In genomic region chr15:34809186-34809585, GRCh38 we compare ENCODE assay signal across 28 cellular contexts. TPM values are rescaled to one million over a fixed set of nuclear protein-coding genes. Genes with fewer than 3 reads are reported as not detected.
"Had no signal": no experiment of that assay in that cellular context is flagged by ENCODE, and none has a peak within 500 bp of the region (broad histone marks: within the 10 kb centered on the region; RNA-seq: fewer than 3 reads in every experiment).

No MANE protein-coding gene starts in this region.

- H3K4me3 Mint-ChIP-seq: activated CD8-positive, alpha-beta T cell treated with anti-CD3 and anti-CD28 coated beads, Interleukin-2, amount 10 ng/mL, durations not matched to agents 7 days and 5 days; activated naive CD8-positive, alpha-beta T cell treated with anti-CD3 and anti-CD28 coated beads, Interleukin-2, amount 10 ng/mL, durations not matched to agents 7 days and 5 days; T-helper 1 cell treated with Interleukin-12 subunit alpha and Interleukin-12 subunit beta and Interleukin-4 antibody, amounts not matched to agents 30 μg/mL and 1 μg/mL, for 36 hours; WTC11 had no signal

- H3K9me3 Mint-ChIP-seq: activated naive CD8-positive, alpha-beta T cell treated with anti-CD3 and anti-CD28 coated beads, Interleukin-2, amount 10 ng/mL, durations not matched to agents 7 days and 5 days; T-helper 1 cell treated with Interleukin-12 subunit alpha and Interleukin-12 subunit beta and Interleukin-4 antibody, amounts not matched to agents 30 μg/mL and 1 μg/mL, for 36 hours had no signal

- H3K36me3 Mint-ChIP-seq: activated naive CD8-positive, alpha-beta T cell treated with anti-CD3 and anti-CD28 coated beads, Interleukin-2, amount 10 ng/mL, durations not matched to agents 7 days and 5 days had no signal

- H3K27ac Mint-ChIP-seq: activated CD8-positive, alpha-beta T cell treated with anti-CD3 and anti-CD28 coated beads, Interleukin-2, amount 10 ng/mL, durations not matched to agents 7 days and 5 days; activated naive CD8-positive, alpha-beta T cell treated with anti-CD3 and anti-CD28 coated beads, Interleukin-2, amount 10 ng/mL, durations not matched to agents 7 days and 5 days; T-helper 1 cell treated with Interleukin-12 subunit alpha and Interleukin-12 subunit beta and Interleukin-4 antibody, amounts not matched to agents 30 μg/mL and 1 μg/mL, for 36 hours; WTC11 had no signal

- ATAC-seq: activated CD8-positive, alpha-beta T cell treated with anti-CD3 and anti-CD28 coated beads, Interleukin-2, amount 10 ng/mL, durations not matched to agents 7 days and 5 days; body of pancreas; WTC11 had no signal

- DNase-seq: activated CD4-positive, alpha-beta T cell treated with anti-CD3 and anti-CD28 coated beads for 48 hours; activated CD4-positive, alpha-beta T cell treated with anti-CD3 and anti-CD28 coated beads, Interleukin-2, amount 50 U/mL, for 4 hours; activated CD4-positive, CD25-positive, alpha-beta regulatory T cell treated with anti-CD3 and anti-CD28 coated beads, Interleukin-2, amount 50 U/mL, for 72 hours; activated CD8-positive, alpha-beta memory T cell treated with anti-CD3 and anti-CD28 coated beads, Interleukin-2, amount 50 U/mL, for 48 hours; activated CD8-positive, alpha-beta T cell treated with anti-CD3 and anti-CD28 coated beads, Interleukin-2, amount 10 ng/mL, durations not matched to agents 7 days and 5 days; activated naive CD4-positive, alpha-beta T cell treated with anti-CD3 and anti-CD28 coated beads, Interleukin-2, amount 50 U/mL, for 16 hours; activated naive CD8-positive, alpha-beta T cell treated with anti-CD3 and anti-CD28 coated beads, Interleukin-2, amount 10 ng/mL, durations not matched to agents 7 days and 5 days; activated T-cell treated with anti-CD3 and anti-CD28 coated beads, Interleukin-2, amount 50 U/mL, for 1 hour; adrenal gland; anterior cingulate cortex; body of pancreas; central memory CD4-positive, alpha-beta T cell; KG1; NCI-H1105 treated with DMSO at 0.1 percent for 48 hours; NCI-H1436 treated with DMSO at 0.1 percent for 48 hours; NCI-H187; NCI-H2081; NCI-H510A treated with DMSO at 0.1 percent for 48 hours; NCI-H69; Peyer's patch; Right ventricle myocardium superior; SJCRH30 had no signal

- H3K4me1 Mint-ChIP-seq: activated naive CD8-positive, alpha-beta T cell treated with anti-CD3 and anti-CD28 coated beads, Interleukin-2, amount 10 ng/mL, durations not matched to agents 7 days and 5 days; WTC11 had no signal

- H3K36me3 ChIP-seq: adrenal gland, Peyer's patch, SJCRH30 had no signal

- FAIRE-seq: bronchial epithelial cell had no signal

- H3K4me1 ChIP-seq: adrenal gland, body of pancreas, Peyer's patch had no signal

- H3K9me3 ChIP-seq: adrenal gland, body of pancreas, Peyer's patch, SJCRH30 had no signal

- H3K4me3 ChIP-seq: adrenal gland, body of pancreas, Peyer's patch, SJCRH30 had no signal

- H3K27ac ChIP-seq: adrenal gland, body of pancreas, Peyer's patch, RWPE1, SJCRH30 had no signal

- H3K27me3 ChIP-seq: adrenal gland, body of pancreas, Peyer's patch, SJCRH30 had no signal

RNA-seq across cellular contexts. Expression of gene ACTC1, which starts 13.8 kb away (rescaled TPM):
- total RNA-seq: activated CD8-positive, alpha-beta T cell treated with anti-CD3 and anti-CD28 coated beads, Interleukin-2, amount 10 ng/mL, durations not matched to agents 7 days and 5 days; activated naive CD8-positive, alpha-beta T cell treated with anti-CD3 and anti-CD28 coated beads, Interleukin-2, amount 10 ng/mL, durations not matched to agents 7 days and 5 days; bronchial epithelial cell; Peyer's patch had no signal

RNA-seq across cellular contexts. Expression of gene GJD2, which starts 54.4 kb away (rescaled TPM):
- total RNA-seq: activated CD8-positive, alpha-beta T cell treated with anti-CD3 and anti-CD28 coated beads, Interleukin-2, amount 10 ng/mL, durations not matched to agents 7 days and 5 days; activated naive CD8-positive, alpha-beta T cell treated with anti-CD3 and anti-CD28 coated beads, Interleukin-2, amount 10 ng/mL, durations not matched to agents 7 days and 5 days; bronchial epithelial cell; LHCN-M2; M059J; Peyer's patch; Right ventricle myocardium superior; SJCRH30 had no signal
